ENCODE assay signal across 8 cellular contexts in the genomic region with DNA sequence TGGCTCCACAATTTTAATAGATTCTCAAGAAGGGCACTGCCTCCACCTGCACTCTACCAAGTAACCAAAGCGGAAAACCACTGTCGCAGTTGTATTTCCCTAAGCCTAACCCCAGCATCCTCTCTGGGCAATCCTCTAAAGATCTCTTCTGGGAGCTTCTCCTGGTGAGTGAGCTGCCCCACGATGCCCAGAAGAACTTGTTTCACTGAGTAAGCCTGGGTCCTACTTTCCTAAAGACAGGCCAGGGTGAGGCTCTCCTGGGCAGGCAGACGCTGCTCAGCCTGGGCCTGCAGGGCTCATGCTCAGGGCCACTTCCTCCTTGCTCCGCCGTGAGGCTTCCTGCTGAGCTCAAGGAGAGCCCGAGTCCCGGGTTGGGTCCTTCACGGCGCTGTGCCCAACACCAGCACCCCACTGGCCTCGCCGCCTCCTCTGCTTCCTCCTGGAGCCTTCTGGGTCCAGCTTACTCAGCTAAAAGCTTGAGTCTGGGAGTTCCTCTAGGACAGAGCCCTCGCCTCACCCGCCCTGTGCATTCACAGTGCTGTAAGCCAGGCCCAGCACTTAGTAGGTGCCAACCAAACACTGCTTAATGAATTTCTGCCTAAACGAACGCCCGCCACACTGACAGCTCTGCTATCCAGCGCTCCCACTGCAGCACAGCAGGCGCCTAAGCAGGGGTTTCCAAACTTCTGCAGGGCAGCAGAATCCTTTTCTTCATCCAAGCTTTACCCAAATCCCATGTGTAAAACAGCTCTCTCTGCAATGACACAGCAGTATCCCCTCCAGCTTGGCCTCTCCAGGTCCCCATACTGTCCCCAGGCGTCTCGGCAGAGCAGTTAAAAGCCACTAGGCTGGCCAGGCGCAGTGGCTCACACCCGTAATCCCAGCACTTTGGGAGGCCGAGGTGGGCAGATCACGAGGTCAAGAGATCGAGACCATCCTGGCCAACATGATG. TPM values are rescaled to one million over a fixed set of nuclear protein-coding genes. Genes with fewer than 3 reads are reported as not detected.
DNase-seq lines count a peak whose midpoint lies in the region; ATAC-seq and TF ChIP-seq lines count a peak whose summit lies in the region.

No MANE protein-coding gene starts in this region.

- peaks cover 100% of the 10 kb centered on the region for H4K20me1 ChIP-seq in BLaER1

- H3K36me3 Mint-ChIP-seq in activated CD4-positive, alpha-beta memory T cell treated with anti-CD3 and anti-CD28 coated beads, Interleukin-2, amount 10 ng/mL, durations not matched to agents 7 days and 5 days (ENCODE audit: low read depth), result peaks cover 67% of the 10 kb centered on the region

- peak; percentile 66 for DNase-seq in activated CD4-positive, alpha-beta memory T cell treated with anti-CD3 and anti-CD28 coated beads, Interleukin-2, amount 10 ng/mL, durations not matched to agents 7 days and 5 days
- DNase-seq in left ventricle myocardium inferior, result peak; percentile 71
- peak; percentile 31 for DNase-seq in stimulated activated CD8-positive, alpha-beta memory T cell treated with anti-CD3 and anti-CD28 coated beads, Interleukin-12 subunit alpha, Interleukin-12 subunit beta, amount 100 ng/mL, for 1 hour (ENCODE audit: low read depth)
- no peak for DNase-seq in NCI-H1048 (lab: John Stamatoyannopoulos, UW)
- DNase-seq in T1000 (lab: John Stamatoyannopoulos, UW), result no peak

- H3K9ac ChIP-seq in BLaER1, result peak overlapping the region; percentile 55; the same call in 1 of the 2 replicates
- H3K9ac ChIP-seq in HUES48 (ENCODE audit: low read depth, low read length), result no peak overlapping the region

- H3K27ac Mint-ChIP-seq in activated CD4-positive, alpha-beta memory T cell treated with anti-CD3 and anti-CD28 coated beads, Interleukin-2, amount 10 ng/mL, durations not matched to agents 7 days and 5 days, result peak overlapping the region; percentile 91

- ATAC-seq in GM19467 (IDR thresholded peaks at IDR 0.05; ENCODE audit: unreplicated experiment), result peak; percentile 55

- H3K27ac ChIP-seq in BLaER1 (peak overlapping the region; percentile 66), HUES48 (ENCODE audit: low read depth, low read length) (peak overlapping the region; percentile 55), left ventricle myocardium inferior (replicated peaks) (peak overlapping the region; percentile 41)

- intact Hi-C loops in left ventricle myocardium inferior (cut with micrococcal nuclease), result no loop called here

- H3K4me3 Mint-ChIP-seq in activated CD4-positive, alpha-beta memory T cell treated with anti-CD3 and anti-CD28 coated beads, Interleukin-2, amount 10 ng/mL, durations not matched to agents 7 days and 5 days, result peak overlapping the region; percentile 66

- no peaks in the 10 kb centered on the region for H3K9me3 ChIP-seq in BLaER1
- no peaks in the 10 kb centered on the region for H3K9me3 ChIP-seq in HUES48 (ENCODE audit: control insufficient read depth, insufficient read depth, low read length)
- H3K9me3 ChIP-seq in left ventricle myocardium inferior (replicated peaks), result no peaks in the 10 kb centered on the region

- no peak for TF ChIP-seq CTCF in left ventricle myocardium inferior (IDR thresholded peaks at IDR 0.05; ENCODE audit: borderline replicate concordance)

- H3K9me3 Mint-ChIP-seq in activated CD4-positive, alpha-beta memory T cell treated with anti-CD3 and anti-CD28 coated beads, Interleukin-2, amount 10 ng/mL, durations not matched to agents 7 days and 5 days, result no peaks in the 10 kb centered on the region

- H3K4me1 Mint-ChIP-seq in activated CD4-positive, alpha-beta memory T cell treated with anti-CD3 and anti-CD28 coated beads, Interleukin-2, amount 10 ng/mL, durations not matched to agents 7 days and 5 days, result peaks cover 78% of the 10 kb centered on the region

- CTCF ChIA-PET in activated CD4-positive, alpha-beta memory T cell treated with anti-CD3 and anti-CD28 coated beads, Interleukin-2, amount 10 ng/mL, durations not matched to agents 7 days and 5 days (lab: Charles Lee), result interaction anchor here (0.8 to 1.5 kb wide), 8 partner anchors 9 to 156 kb away, joined by 3 to 9 read pairs (median 4); no protein-coding TSS in a partner anchor

- peak overlapping the region; percentile 52 for H3K4me3 ChIP-seq in BLaER1
- H3K4me3 ChIP-seq in HUES48 (ENCODE audit: low read depth, low read length), result no peak overlapping the region
- H3K4me3 ChIP-seq in left ventricle myocardium inferior, result no peak overlapping the region

- peaks cover 57% of the 10 kb centered on the region for H3K36me3 ChIP-seq in BLaER1
- H3K36me3 ChIP-seq in HUES48 (ENCODE audit: control insufficient read depth, insufficient read depth, low read length), result peaks cover 13% of the 10 kb centered on the region; the same call in 1 of the 2 replicates
- H3K36me3 ChIP-seq in left ventricle myocardium inferior, result peaks cover 23% of the 10 kb centered on the region

- H3K4me1 ChIP-seq in BLaER1 (peaks cover 77% of the 10 kb centered on the region), HUES48 (ENCODE audit: control insufficient read depth, insufficient read depth, low read length) (peaks cover 24% of the 10 kb centered on the region), left ventricle myocardium inferior (peaks cover 65% of the 10 kb centered on the region)

- H3K27me3 Mint-ChIP-seq in activated CD4-positive, alpha-beta memory T cell treated with anti-CD3 and anti-CD28 coated beads, Interleukin-2, amount 10 ng/mL, durations not matched to agents 7 days and 5 days, result no peaks in the 10 kb centered on the region

- peak overlapping the region; percentile 95 for H3K4me2 ChIP-seq in BLaER1

- no peaks in the 10 kb centered on the region for H3K27me3 ChIP-seq in BLaER1
- no peaks in the 10 kb centered on the region for H3K27me3 ChIP-seq in HUES48 (ENCODE audit: control insufficient read depth, insufficient read depth, low read length)
- no peaks in the 10 kb centered on the region for H3K27me3 ChIP-seq in left ventricle myocardium inferior (ENCODE audit: low read depth)

- POLR2A ChIA-PET in activated CD4-positive, alpha-beta memory T cell treated with anti-CD3 and anti-CD28 coated beads, Interleukin-2, amount 10 ng/mL, durations not matched to agents 7 days and 5 days (lab: Charles Lee), result interaction anchor here (0.6 to 3.6 kb wide), 11 partner anchors 8 to 181 kb away, joined by 3 to 26 read pairs (median 5); partner anchors contain the start of genes BICDL1, RNU4-1, RNU4-2 and RPLP0

RNA-seq across cellular contexts. Expression of gene RAB35, which starts 5.7 kb away (rescaled TPM):
- 10 to 100 TPM; 78.5 to 84.0 TPM for total RNA-seq in activated CD4-positive, alpha-beta memory T cell treated with anti-CD3 and anti-CD28 coated beads, Interleukin-2, amount 10 ng/mL, durations not matched to agents 7 days and 5 days
- 21.9 TPM for total RNA-seq in left ventricle myocardium inferior

Comparison
In these comparisons a context has a peak if more than half of its experiments do, and no peak if none do; other contexts are left out.
1. DNase-seq: peak in activated CD4-positive, alpha-beta memory T cell treated with anti-CD3 and anti-CD28 coated beads, Interleukin-2, amount 10 ng/mL, durations not matched to agents 7 days and 5 days (single experiment), left ventricle myocardium inferior (single experiment) and stimulated activated CD8-positive, alpha-beta memory T cell treated with anti-CD3 and anti-CD28 coated beads, Interleukin-12 subunit alpha, Interleukin-12 subunit beta, amount 100 ng/mL, for 1 hour (single experiment); none in NCI-H1048 (single experiment) and T1000 (single experiment).
2. Peak in every context shown above with its lines, with median percentiles within 50 percentile points of each other: H3K27ac ChIP-seq.